In the genomic region with DNA sequence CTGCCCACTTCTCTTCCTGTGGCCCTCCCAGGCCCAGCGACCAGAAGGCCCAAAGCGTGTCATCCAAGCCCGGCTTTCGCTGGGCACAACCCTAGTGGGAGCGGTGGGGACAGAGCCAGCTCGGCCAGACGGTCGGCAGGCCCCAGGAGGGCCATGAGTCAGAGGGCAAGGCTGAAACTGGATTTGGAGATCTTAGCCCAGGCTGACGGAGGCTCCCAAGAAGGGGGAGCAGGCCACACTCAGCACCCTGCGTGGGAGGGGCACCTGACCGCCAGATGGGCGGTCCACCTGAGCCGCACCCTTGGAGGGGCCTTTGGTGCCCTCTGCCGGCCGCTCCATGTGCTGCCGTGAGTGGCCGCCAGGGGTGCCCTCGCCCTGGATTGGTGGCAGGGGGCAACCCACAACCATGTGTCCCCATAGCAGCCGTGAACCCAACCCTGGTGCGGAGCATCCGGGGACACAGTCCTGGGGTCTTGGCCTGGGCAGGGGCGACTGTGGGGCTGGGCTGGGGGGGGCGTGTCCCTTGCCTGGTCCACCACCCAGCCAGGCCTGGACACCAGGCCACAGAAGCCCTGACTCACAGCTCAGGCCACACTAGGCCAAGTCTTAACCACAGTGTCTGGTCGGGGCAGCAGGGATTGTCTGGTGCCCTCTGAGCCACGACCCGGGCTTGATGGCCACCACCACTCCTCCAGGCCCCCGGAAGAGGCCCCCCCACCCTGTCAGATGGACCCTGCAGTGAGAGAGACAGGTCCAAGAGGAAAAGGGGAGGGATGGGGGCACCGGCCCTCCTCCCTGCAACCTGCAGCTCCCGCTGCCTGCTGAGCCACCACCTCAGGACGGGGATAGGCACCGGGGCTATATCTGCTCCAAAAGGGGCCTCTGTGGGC, we compare ENCODE assay signal across 1 cellular context.
TF ChIP-seq lines count a peak whose summit lies in the region.

No MANE protein-coding gene starts in this region.

TF ChIP-seq in WTC11, 78 proteins besides CTCF, POLR2A, EP300 and RAD21 (continued from another document and continues in another):
- TF ChIP-seq ATF6 (CRISPR knock-in tag; IDR thresholded peaks at IDR 0.05) (no peak), NFATC4 (CRISPR knock-in tag; IDR thresholded peaks at IDR 0.05) (0 out of 2 replicates have a peak, but pooled peaks have one; percentile 15), PREB (CRISPR knock-in tag; IDR thresholded peaks at IDR 0.05; ENCODE audit: borderline replicate concordance) (no peak), STAT6 (CRISPR knock-in tag; conservative IDR thresholded peaks at IDR 0.05; ENCODE audit: low read depth) (no peak), TCF7 (CRISPR knock-in tag; IDR thresholded peaks at IDR 0.05; ENCODE audit: low read depth) (no peak), GABPB1 (CRISPR knock-in tag; IDR thresholded peaks at IDR 0.05) (no peak), MYBL2 (CRISPR knock-in tag; IDR thresholded peaks at IDR 0.05) (no peak), NFE2L1 (CRISPR knock-in tag; IDR thresholded peaks at IDR 0.05) (no peak), TEAD1 (CRISPR knock-in tag; IDR thresholded peaks at IDR 0.05) (no peak), E2F4 (CRISPR knock-in tag; IDR thresholded peaks at IDR 0.05; ENCODE audit: borderline replicate concordance, low read depth) (no peak), JAZF1 (CRISPR knock-in tag; IDR thresholded peaks at IDR 0.05) (no peak), NR1H2 (CRISPR knock-in tag; IDR thresholded peaks at IDR 0.05) (no peak), ZNF423 (CRISPR knock-in tag; IDR thresholded peaks at IDR 0.05) (peak; percentile 6; the same call in 1 of the 2 replicates), ZNF121 (CRISPR knock-in tag; IDR thresholded peaks at IDR 0.05) (no peak), ZNF416 (CRISPR knock-in tag; IDR thresholded peaks at IDR 0.05) (peak; percentile 33; the same call in 1 of the 2 replicates), ZSCAN18 (CRISPR knock-in tag; IDR thresholded peaks at IDR 0.05) (no peak), ZBTB21 (CRISPR knock-in tag; IDR thresholded peaks at IDR 0.05; ENCODE audit: borderline replicate concordance) (no peak), SP1 (CRISPR knock-in tag; conservative IDR thresholded peaks at IDR 0.05) (peak; percentile 80), CREB1 (CRISPR knock-in tag; IDR thresholded peaks at IDR 0.05) (no peak), ZNF671 (CRISPR knock-in tag; IDR thresholded peaks at IDR 0.05) (no peak), CREM (CRISPR knock-in tag; IDR thresholded peaks at IDR 0.05) (no peak), ETV6 (CRISPR knock-in tag; IDR thresholded peaks at IDR 0.05) (no peak), RORB (CRISPR knock-in tag; IDR thresholded peaks at IDR 0.05) (no peak), TEAD4 (CRISPR knock-in tag; IDR thresholded peaks at IDR 0.05) (no peak), GRHL2 (CRISPR knock-in tag; IDR thresholded peaks at IDR 0.05; ENCODE audit: insufficient replicate concordance, severe bottlenecking) (no peak), SMAD3 (CRISPR knock-in tag; IDR thresholded peaks at IDR 0.05; ENCODE audit: borderline replicate concordance) (no peak), NR2C2 (CRISPR knock-in tag; IDR thresholded peaks at IDR 0.05) (no peak), FOXK1 (CRISPR knock-in tag; IDR thresholded peaks at IDR 0.05) (no peak), ZNF281 (CRISPR knock-in tag; IDR thresholded peaks at IDR 0.05) (no peak)
- TF ChIP-seq, protein P1, sequence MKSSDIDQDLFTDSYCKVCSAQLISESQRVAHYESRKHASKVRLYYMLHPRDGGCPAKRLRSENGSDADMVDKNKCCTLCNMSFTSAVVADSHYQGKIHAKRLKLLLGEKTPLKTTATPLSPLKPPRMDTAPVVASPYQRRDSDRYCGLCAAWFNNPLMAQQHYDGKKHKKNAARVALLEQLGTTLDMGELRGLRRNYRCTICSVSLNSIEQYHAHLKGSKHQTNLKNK (CRISPR knock-in tag; IDR thresholded peaks at IDR 0.05), result no peak
- TF ChIP-seq, protein P2, sequence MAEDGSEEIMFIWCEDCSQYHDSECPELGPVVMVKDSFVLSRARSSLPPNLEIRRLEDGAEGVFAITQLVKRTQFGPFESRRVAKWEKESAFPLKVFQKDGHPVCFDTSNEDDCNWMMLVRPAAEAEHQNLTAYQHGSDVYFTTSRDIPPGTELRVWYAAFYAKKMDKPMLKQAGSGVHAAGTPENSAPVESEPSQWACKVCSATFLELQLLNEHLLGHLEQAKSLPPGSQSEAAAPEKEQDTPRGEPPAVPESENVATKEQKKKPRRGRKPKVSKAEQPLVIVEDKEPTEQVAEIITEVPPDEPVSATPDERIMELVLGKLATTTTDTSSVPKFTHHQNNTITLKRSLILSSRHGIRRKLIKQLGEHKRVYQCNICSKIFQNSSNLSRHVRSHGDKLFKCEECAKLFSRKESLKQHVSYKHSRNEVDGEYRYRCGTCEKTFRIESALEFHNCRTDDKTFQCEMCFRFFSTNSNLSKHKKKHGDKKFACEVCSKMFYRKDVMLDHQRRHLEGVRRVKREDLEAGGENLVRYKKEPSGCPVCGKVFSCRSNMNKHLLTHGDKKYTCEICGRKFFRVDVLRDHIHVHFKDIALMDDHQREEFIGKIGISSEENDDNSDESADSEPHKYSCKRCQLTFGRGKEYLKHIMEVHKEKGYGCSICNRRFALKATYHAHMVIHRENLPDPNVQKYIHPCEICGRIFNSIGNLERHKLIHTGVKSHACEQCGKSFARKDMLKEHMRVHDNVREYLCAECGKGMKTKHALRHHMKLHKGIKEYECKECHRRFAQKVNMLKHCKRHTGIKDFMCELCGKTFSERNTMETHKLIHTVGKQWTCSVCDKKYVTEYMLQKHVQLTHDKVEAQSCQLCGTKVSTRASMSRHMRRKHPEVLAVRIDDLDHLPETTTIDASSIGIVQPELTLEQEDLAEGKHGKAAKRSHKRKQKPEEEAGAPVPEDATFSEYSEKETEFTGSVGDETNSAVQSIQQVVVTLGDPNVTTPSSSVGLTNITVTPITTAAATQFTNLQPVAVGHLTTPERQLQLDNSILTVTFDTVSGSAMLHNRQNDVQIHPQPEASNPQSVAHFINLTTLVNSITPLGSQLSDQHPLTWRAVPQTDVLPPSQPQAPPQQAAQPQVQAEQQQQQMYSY (CRISPR knock-in tag; IDR thresholded peaks at IDR 0.05), result no peak
- TF ChIP-seq, protein P3, sequence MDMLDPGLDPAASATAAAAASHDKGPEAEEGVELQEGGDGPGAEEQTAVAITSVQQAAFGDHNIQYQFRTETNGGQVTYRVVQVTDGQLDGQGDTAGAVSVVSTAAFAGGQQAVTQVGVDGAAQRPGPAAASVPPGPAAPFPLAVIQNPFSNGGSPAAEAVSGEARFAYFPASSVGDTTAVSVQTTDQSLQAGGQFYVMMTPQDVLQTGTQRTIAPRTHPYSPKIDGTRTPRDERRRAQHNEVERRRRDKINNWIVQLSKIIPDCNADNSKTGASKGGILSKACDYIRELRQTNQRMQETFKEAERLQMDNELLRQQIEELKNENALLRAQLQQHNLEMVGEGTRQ (CRISPR knock-in tag; IDR thresholded peaks at IDR 0.05), result peak; percentile 79
- TF ChIP-seq, protein P4, sequence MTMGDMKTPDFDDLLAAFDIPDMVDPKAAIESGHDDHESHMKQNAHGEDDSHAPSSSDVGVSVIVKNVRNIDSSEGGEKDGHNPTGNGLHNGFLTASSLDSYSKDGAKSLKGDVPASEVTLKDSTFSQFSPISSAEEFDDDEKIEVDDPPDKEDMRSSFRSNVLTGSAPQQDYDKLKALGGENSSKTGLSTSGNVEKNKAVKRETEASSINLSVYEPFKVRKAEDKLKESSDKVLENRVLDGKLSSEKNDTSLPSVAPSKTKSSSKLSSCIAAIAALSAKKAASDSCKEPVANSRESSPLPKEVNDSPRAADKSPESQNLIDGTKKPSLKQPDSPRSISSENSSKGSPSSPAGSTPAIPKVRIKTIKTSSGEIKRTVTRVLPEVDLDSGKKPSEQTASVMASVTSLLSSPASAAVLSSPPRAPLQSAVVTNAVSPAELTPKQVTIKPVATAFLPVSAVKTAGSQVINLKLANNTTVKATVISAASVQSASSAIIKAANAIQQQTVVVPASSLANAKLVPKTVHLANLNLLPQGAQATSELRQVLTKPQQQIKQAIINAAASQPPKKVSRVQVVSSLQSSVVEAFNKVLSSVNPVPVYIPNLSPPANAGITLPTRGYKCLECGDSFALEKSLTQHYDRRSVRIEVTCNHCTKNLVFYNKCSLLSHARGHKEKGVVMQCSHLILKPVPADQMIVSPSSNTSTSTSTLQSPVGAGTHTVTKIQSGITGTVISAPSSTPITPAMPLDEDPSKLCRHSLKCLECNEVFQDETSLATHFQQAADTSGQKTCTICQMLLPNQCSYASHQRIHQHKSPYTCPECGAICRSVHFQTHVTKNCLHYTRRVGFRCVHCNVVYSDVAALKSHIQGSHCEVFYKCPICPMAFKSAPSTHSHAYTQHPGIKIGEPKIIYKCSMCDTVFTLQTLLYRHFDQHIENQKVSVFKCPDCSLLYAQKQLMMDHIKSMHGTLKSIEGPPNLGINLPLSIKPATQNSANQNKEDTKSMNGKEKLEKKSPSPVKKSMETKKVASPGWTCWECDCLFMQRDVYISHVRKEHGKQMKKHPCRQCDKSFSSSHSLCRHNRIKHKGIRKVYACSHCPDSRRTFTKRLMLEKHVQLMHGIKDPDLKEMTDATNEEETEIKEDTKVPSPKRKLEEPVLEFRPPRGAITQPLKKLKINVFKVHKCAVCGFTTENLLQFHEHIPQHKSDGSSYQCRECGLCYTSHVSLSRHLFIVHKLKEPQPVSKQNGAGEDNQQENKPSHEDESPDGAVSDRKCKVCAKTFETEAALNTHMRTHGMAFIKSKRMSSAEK (CRISPR knock-in tag; IDR thresholded peaks at IDR 0.05; ENCODE audit: borderline replicate concordance), result no peak
